12 cellular contexts compared by ENCODE assay signal in the genomic region with DNA sequence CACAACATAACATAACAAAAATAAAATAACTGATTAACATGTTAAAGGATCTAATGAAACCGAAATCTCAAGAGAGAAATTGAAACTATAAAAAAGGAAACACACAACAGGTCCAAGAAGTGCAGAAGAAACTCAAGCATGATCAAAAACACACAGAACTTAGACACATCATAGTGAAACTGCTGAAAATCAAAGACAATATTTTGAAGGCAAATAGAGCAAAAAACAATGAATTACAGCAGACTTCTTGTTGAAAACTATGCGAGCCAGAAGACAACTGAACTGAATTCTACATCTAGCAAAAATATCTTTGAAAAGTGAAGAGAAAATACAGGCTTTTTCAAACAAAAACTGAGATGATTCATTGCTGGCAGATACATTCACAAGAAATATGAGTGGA.
DNase-seq lines count a peak whose midpoint lies in the region; ATAC-seq and TF ChIP-seq lines count a peak whose summit lies in the region.
"Had no signal": no experiment of that assay in that cellular context is flagged by ENCODE, and none has a peak within 500 bp of the region (broad histone marks: within the 10 kb centered on the region; RNA-seq: fewer than 3 reads in every experiment).

No MANE protein-coding gene starts in this region.

- no peaks in the 10 kb centered on the region for H3K27me3 ChIP-seq in osteoblast (ENCODE audit: insufficient read depth, low read length)
- H3K27me3 ChIP-seq: BE2C had no signal

- no peak overlapping the region for H3K4me3 ChIP-seq in osteoblast (ENCODE audit: insufficient read depth, low read length)

- H3K4me2 ChIP-seq in osteoblast (ENCODE audit: insufficient read depth, low read length): no peak overlapping the region

- no peak for DNase-seq in activated T-cell treated with anti-CD3 and anti-CD28 coated beads, Interleukin-2, amount 50 U/mL, for 24 hours
- DNase-seq in activated T-cell treated with anti-CD3 and anti-CD28 coated beads for 4 hours (no peak), SW480 (ENCODE audit: low spot score) (peak; percentile 18), osteoblast (ENCODE audit: insufficient read length, low spot score, missing footprints) (peak; percentile 22), NOMO-1 (lab: John Stamatoyannopoulos, UW; ENCODE audit: unreplicated experiment in 2 of 2) (no peak)
- no peak for DNase-seq in activated CD4-positive, alpha-beta T cell treated with anti-CD3 and anti-CD28 coated beads for 4 hours
- DNase-seq: activated naive CD4-positive, alpha-beta T cell treated with anti-CD3 and anti-CD28 coated beads, Interleukin-2, amount 10 ng/mL, durations not matched to agents 7 days and 5 days; BE2C had no signal

- H3K9me3 Mint-ChIP-seq in activated T-cell treated with anti-CD3 and anti-CD28 coated beads, Interleukin-2, amount 50 U/mL, for 24 hours: peaks cover 28% of the 10 kb centered on the region

- peaks cover 4% of the 10 kb centered on the region for H3K9me3 ChIP-seq in osteoblast (ENCODE audit: low read depth, low read length)
- H3K9me3 ChIP-seq: BE2C had no signal

- H3K4me3 Mint-ChIP-seq in activated T-cell treated with anti-CD3 and anti-CD28 coated beads, Interleukin-2, amount 50 U/mL, for 24 hours: no peak overlapping the region
- H3K4me3 Mint-ChIP-seq: activated naive CD4-positive, alpha-beta T cell treated with anti-CD3 and anti-CD28 coated beads, Interleukin-2, amount 10 ng/mL, durations not matched to agents 7 days and 5 days; nephron; T-helper 1 cell treated with Interleukin-12 subunit alpha and Interleukin-12 subunit beta and Interleukin-4 antibody, amounts not matched to agents 30 μg/mL and 1 μg/mL, for 36 hours had no signal

- H3K27ac Mint-ChIP-seq in activated T-cell treated with anti-CD3 and anti-CD28 coated beads, Interleukin-2, amount 50 U/mL, for 24 hours: peak overlapping the region; percentile 5
- H3K27ac Mint-ChIP-seq: activated naive CD4-positive, alpha-beta T cell treated with anti-CD3 and anti-CD28 coated beads, Interleukin-2, amount 10 ng/mL, durations not matched to agents 7 days and 5 days; nephron had no signal

- H3K36me3 Mint-ChIP-seq in activated T-cell treated with anti-CD3 and anti-CD28 coated beads, Interleukin-2, amount 50 U/mL, for 24 hours (ENCODE audit: low read depth): peaks cover 86% of the 10 kb centered on the region

- TF ChIP-seq CTCF in osteoblast (IDR thresholded peaks at IDR 0.05; ENCODE audit: extremely low read depth, low read depth, low read length): no peak

- no peak overlapping the region for H2AFZ ChIP-seq in osteoblast (ENCODE audit: low read length)

- H3K79me2 ChIP-seq in osteoblast (ENCODE audit: insufficient read depth, low read length): peaks cover 3% of the 10 kb centered on the region

- no peaks in the 10 kb centered on the region for H3K4me1 ChIP-seq in osteoblast (ENCODE audit: insufficient read depth, low read length)
- H3K4me1 ChIP-seq: BE2C had no signal

- peaks cover 19% of the 10 kb centered on the region for H3K36me3 ChIP-seq in osteoblast (ENCODE audit: insufficient read depth, low read length)

- H3K4me1 Mint-ChIP-seq in activated T-cell treated with anti-CD3 and anti-CD28 coated beads, Interleukin-2, amount 50 U/mL, for 24 hours (ENCODE audit: low read depth): peaks cover 16% of the 10 kb centered on the region
- H3K4me1 Mint-ChIP-seq: nephron had no signal

- ATAC-seq in GM21786 (IDR thresholded peaks at IDR 0.05; ENCODE audit: unreplicated experiment): peak; percentile 79
- no peak for ATAC-seq in HG02642 (IDR thresholded peaks at IDR 0.05; ENCODE audit: poor library complexity, unreplicated experiment)

- H3K27me3 Mint-ChIP-seq in activated T-cell treated with anti-CD3 and anti-CD28 coated beads, Interleukin-2, amount 50 U/mL, for 24 hours: no peaks in the 10 kb centered on the region
- H3K27me3 Mint-ChIP-seq: activated naive CD4-positive, alpha-beta T cell treated with anti-CD3 and anti-CD28 coated beads, Interleukin-2, amount 10 ng/mL, durations not matched to agents 7 days and 5 days had no signal

- no peak overlapping the region for H3K27ac ChIP-seq in osteoblast (ENCODE audit: low read depth, low read length)

- H4K20me1 ChIP-seq in osteoblast (ENCODE audit: insufficient read depth, low read length): no peaks in the 10 kb centered on the region

Comparison
In these comparisons a context has a peak if more than half of its experiments do, and no peak if none do; other contexts are left out.
1. DNase-seq: peak in SW480 (single experiment) and osteoblast (single experiment); none in activated T-cell treated with anti-CD3 and anti-CD28 coated beads, Interleukin-2, amount 50 U/mL, for 24 hours (single experiment), activated T-cell treated with anti-CD3 and anti-CD28 coated beads for 4 hours (single experiment), activated CD4-positive, alpha-beta T cell treated with anti-CD3 and anti-CD28 coated beads for 4 hours (0 of 2) and NOMO-1 (0 of 2).